8 cellular contexts compared by ENCODE assay signal in genomic region chr3:167406876-167407492, GRCh38. TPM values are rescaled to one million over a fixed set of nuclear protein-coding genes. Genes with fewer than 3 reads are reported as not detected.
DNase-seq lines count a peak whose midpoint lies in the region; ATAC-seq, FAIRE-seq and TF ChIP-seq lines count a peak whose summit lies in the region.

No MANE protein-coding gene starts in this region.

- H3K4me2 ChIP-seq in HCT116 (ENCODE audit: low read length) (no peak overlapping the region), keratinocyte (ENCODE audit: control insufficient read depth, extremely low read depth, insufficient read depth, low read depth, low read length) (no peak overlapping the region)

- peak; percentile 70 for FAIRE-seq in keratinocyte (lab: Jason Lieb, UNC)

- no peaks in the 10 kb centered on the region for H3K36me3 ChIP-seq in HCT116 (ENCODE audit: control insufficient read depth in 1 of 2, insufficient read depth in 2 of 2, low read length in 2 of 2)
- no peaks in the 10 kb centered on the region for H3K36me3 ChIP-seq in body of pancreas (replicated peaks in 1 of 2; ENCODE audit: insufficient read depth in 1 of 2, low read depth in 2 of 2)
- H3K36me3 ChIP-seq in keratinocyte (ENCODE audit: control insufficient read depth in 2 of 2, extremely low read depth in 1 of 2, insufficient read depth in 2 of 2, low read length in 2 of 2), result no peaks in the 10 kb centered on the region

- H3K9me1 ChIP-seq in keratinocyte (ENCODE audit: control insufficient read depth, extremely low read depth, insufficient read depth, low read length), result no peaks in the 10 kb centered on the region

- no peaks in the 10 kb centered on the region for H3K4me1 Mint-ChIP-seq in naive thymus-derived CD8-positive, alpha-beta T cell
- H3K4me1 Mint-ChIP-seq in T-helper 2 cell treated with Interferon-gamma antibody and Interleukin-4, amounts not matched to agents 5 μg/mL and 100 μg/mL, for 36 hours (ENCODE audit: low read depth), result no peaks in the 10 kb centered on the region

- no peak for TF ChIP-seq POLR2A in HCT116 (IDR thresholded peaks at IDR 0.05; ENCODE audit: borderline replicate concordance, extremely low read depth, insufficient read depth, insufficient read length)
- TF ChIP-seq POLR2A in body of pancreas (IDR thresholded peaks at IDR 0.05), result no peak

- H3K27ac ChIP-seq in HCT116 (ENCODE audit: low read depth, low read length) (no peak overlapping the region), body of pancreas (peak overlapping the region in 1 of 4 donors; percentile 32), keratinocyte (ENCODE audit: control insufficient read depth, insufficient read depth, low read length) (no peak overlapping the region)

- 66 to 68% methylated on average over 3 of the region's 3 CpGs for WGBS in body of pancreas, 2 donors

- intact Hi-C loops in HCT116 (cut with micrococcal nuclease) (loop anchor here (1.0 to 10.0 kb wide), 5 partner anchors 277 to 758 kb away; partner anchors contain the start of genes PDCD10 and SERPINI1), body of pancreas (cut with DNase I) (loop anchor here (10.0 kb wide), 1 partner anchor 288 kb away; no protein-coding TSS in a partner anchor)

- RAD21 ChIA-PET in HCT116 (lab: Charles Lee; ENCODE audit: low non-redundant PET in 1 of 2, low total read pairs in 2 of 2, uncharacterized antibody in 2 of 2, unreplicated experiment in 2 of 2), result no interaction called here

- no peaks in the 10 kb centered on the region; the same call in 1 of the 2 replicates for H3K9me2 ChIP-seq in HCT116 (ENCODE audit: insufficient read depth)

- CTCF ChIA-PET in HCT116 (lab: Charles Lee), result interaction anchor here (1.6 to 2.5 kb wide), 2 partner anchors 475 kb away, joined by 7 to 14 read pairs; no protein-coding TSS in a partner anchor

- H3K36me3 Mint-ChIP-seq in naive thymus-derived CD8-positive, alpha-beta T cell, result no peaks in the 10 kb centered on the region
- no peaks in the 10 kb centered on the region for H3K36me3 Mint-ChIP-seq in T-helper 2 cell treated with Interferon-gamma antibody and Interleukin-4, amounts not matched to agents 5 μg/mL and 100 μg/mL, for 36 hours (ENCODE audit: low read depth)

- BruUV-seq in HCT116 (replicated peaks; lab: Mats Ljungman, UMichigan), result no TSS peak

- H3K4me1 ChIP-seq in HCT116 (ENCODE audit: control insufficient read depth in 1 of 2, insufficient read depth in 2 of 2, low read length in 2 of 2) (no peaks in the 10 kb centered on the region), body of pancreas (no peaks in the 10 kb centered on the region), keratinocyte (ENCODE audit: control insufficient read depth, extremely low read depth, insufficient read depth, low read length) (no peaks in the 10 kb centered on the region)

- peaks cover 0 to 7% (median 0%) of the 10 kb centered on the region in 5 donors for H3K27me3 Mint-ChIP-seq in naive thymus-derived CD8-positive, alpha-beta T cell
- H3K27me3 Mint-ChIP-seq in T-helper 2 cell treated with Interferon-gamma antibody and Interleukin-4, amounts not matched to agents 5 μg/mL and 100 μg/mL, for 36 hours (ENCODE audit: low read depth), result no peaks in the 10 kb centered on the region

- peak; percentile 58 to 81 (median 79) for TF ChIP-seq CTCF in HCT116 (IDR thresholded peaks at IDR 0.05 in 2 of 3, conservative IDR thresholded peaks at IDR 0.05 in 1 of 3; ENCODE audit: borderline replicate concordance in 1 of 3, insufficient read depth in 1 of 3, low read depth in 2 of 3, low read length in 2 of 3)
- TF ChIP-seq CTCF in body of pancreas (IDR thresholded peaks at IDR 0.05), result peak; percentile 21 to 89 (median 80)
- peak; percentile 36 to 58 (median 55) for TF ChIP-seq CTCF in keratinocyte (optimal IDR thresholded peaks at IDR 0.05 in 1 of 3, IDR thresholded peaks at IDR 0.05 in 1 of 3, conservative IDR thresholded peaks at IDR 0.05 in 1 of 3; ENCODE audit: extremely low read depth in 1 of 3, insufficient read depth in 2 of 3, low read length in 3 of 3)

- POLR2A ChIA-PET in HCT116 (lab: Charles Lee), result no interaction called here
- POLR2A ChIA-PET in naive thymus-derived CD8-positive, alpha-beta T cell (lab: Charles Lee), result no interaction called here

- no peaks in the 10 kb centered on the region for H3K27me3 ChIP-seq in HCT116 (ENCODE audit: insufficient read depth, low read length)
- no peaks in the 10 kb centered on the region for H3K27me3 ChIP-seq in body of pancreas
- H3K27me3 ChIP-seq in keratinocyte (ENCODE audit: control insufficient read depth, extremely low read depth, insufficient read depth, low read length), result no peaks in the 10 kb centered on the region

- no peak overlapping the region for H3K27ac Mint-ChIP-seq in naive thymus-derived CD8-positive, alpha-beta T cell
- no peak overlapping the region for H3K27ac Mint-ChIP-seq in T-helper 2 cell treated with Interferon-gamma antibody and Interleukin-4, amounts not matched to agents 5 μg/mL and 100 μg/mL, for 36 hours

- H3K9me3 Mint-ChIP-seq in naive thymus-derived CD8-positive, alpha-beta T cell, result peaks cover 0 to 2% (median 0%) of the 10 kb centered on the region in 9 donors
- H3K9me3 Mint-ChIP-seq in T-helper 2 cell treated with Interferon-gamma antibody and Interleukin-4, amounts not matched to agents 5 μg/mL and 100 μg/mL, for 36 hours, result no peaks in the 10 kb centered on the region

- H2AFZ ChIP-seq in HCT116 (ENCODE audit: low read depth, low read length, poor library complexity, severe bottlenecking) (peak overlapping the region; percentile 18), keratinocyte (ENCODE audit: control insufficient read depth, low read length) (no peak overlapping the region)

- H3K4me3 ChIP-seq in HCT116 (replicated peaks in 1 of 2; ENCODE audit: low read depth in 1 of 2, low read length in 2 of 2) (no peak overlapping the region), body of pancreas (no peak overlapping the region), keratinocyte (ENCODE audit: control insufficient read depth in 2 of 3, extremely low read depth in 1 of 3, insufficient read depth in 2 of 3, low read depth in 1 of 3, low read length in 3 of 3) (no peak overlapping the region)

- no peak overlapping the region for H3K4me3 Mint-ChIP-seq in naive thymus-derived CD8-positive, alpha-beta T cell
- H3K4me3 Mint-ChIP-seq in T-helper 2 cell treated with Interferon-gamma antibody and Interleukin-4, amounts not matched to agents 5 μg/mL and 100 μg/mL, for 36 hours, result no peak overlapping the region

- in situ Hi-C loops in Caki2 (cut with HindIII; ENCODE audit: low pct_unique_long_range_greater_than_20kb, low sequenced_read_pairs), result no loop called here

- H3K9ac ChIP-seq in HCT116 (ENCODE audit: low read length) (no peak overlapping the region), keratinocyte (ENCODE audit: control insufficient read depth, extremely low read depth, insufficient read depth, low read length) (no peak overlapping the region)

- H3K79me2 ChIP-seq in HCT116 (ENCODE audit: insufficient read depth, low read length) (no peaks in the 10 kb centered on the region), keratinocyte (ENCODE audit: control insufficient read depth, insufficient read depth, low read length) (no peaks in the 10 kb centered on the region)

- no peaks in the 10 kb centered on the region for H4K20me1 ChIP-seq in HCT116 (ENCODE audit: insufficient read depth)
- H4K20me1 ChIP-seq in keratinocyte (ENCODE audit: control insufficient read depth, extremely low read depth, insufficient read depth, low read length), result no peaks in the 10 kb centered on the region

- DNase-seq in Caki2 (ENCODE audit: low read depth) (peak; percentile 54), HCT116 (ENCODE audit: low read depth, low spot score) (peak; percentile 58), NCI-H460 (ENCODE audit: extremely low read depth, low read depth) (peak; percentile 35), body of pancreas (peak; percentile 70 to 85 (median 80)), keratinocyte (ENCODE audit: low read depth, low spot score) (peak; percentile 26), cortex of kidney (lab: John Stamatoyannopoulos, UW) (no peak)
- no peak for DNase-seq in naive thymus-derived CD8-positive, alpha-beta T cell
- DNase-seq in T-helper 2 cell treated with Interferon-gamma antibody and Interleukin-4, amounts not matched to agents 5 μg/mL and 100 μg/mL, for 36 hours (ENCODE audit: low spot score), result no peak

- peak; percentile 88 for TF ChIP-seq RAD21 in HCT116 (IDR thresholded peaks at IDR 0.05; ENCODE audit: low read depth)

- no peaks in the 10 kb centered on the region for H3K9me3 ChIP-seq in HCT116 (ENCODE audit: control insufficient read depth in 1 of 2, insufficient read depth in 1 of 2, low read depth in 1 of 2, low read length in 2 of 2)
- no peaks in the 10 kb centered on the region for H3K9me3 ChIP-seq in body of pancreas
- H3K9me3 ChIP-seq in keratinocyte (ENCODE audit: control insufficient read depth, low read depth, low read length), result no peaks in the 10 kb centered on the region

- dilution Hi-C loops in keratinocyte (cut with MboI; ENCODE audit: extremely low pct_ligation_motif_present, low sequenced_read_pairs), result no loop called here

- ATAC-seq in HCT116, result peak; percentile 99
- ATAC-seq in body of pancreas, result peak; percentile 96
- ATAC-seq in naive thymus-derived CD8-positive, alpha-beta T cell, result no peak

TF ChIP-seq in HCT116, 20 proteins besides CTCF, POLR2A, EP300 and RAD21 (continues in another document):
- TF ChIP-seq EZH2 (IDR thresholded peaks at IDR 0.05), result no peak

RNA-seq across cellular contexts. Expression of gene ZBBX, which starts 26.9 kb away (rescaled TPM):
- 12.2 TPM in 1 of 2 replicates, not detected in the other for total RNA-seq in Caki2 (2014; rRNA removed; shearing (Covaris generic); ENCODE audit: low replicate concordance)
- total RNA-seq in HCT116 (2021; ENCODE audit: unreplicated experiment), result 0.81 TPM
- 0.07 and 0.30 TPM in 2 replicates for polyA plus RNA-seq in HCT116 (2012)
- 0.05 TPM in 1 of 2 replicates, not detected in the other for total RNA-seq in NCI-H460 (2014; rRNA removed; shearing (Covaris generic))
- not detected in 2 replicates for polyA plus RNA-seq in NCI-H460 (2014; cell fraction: nucleus; rRNA removed)
- total RNA-seq in body of pancreas, result under 1 TPM in 1 of 2 donors, not detected in 1; 0.26 TPM
- polyA plus RNA-seq in keratinocyte, result not detected in 3 replicates
- polyA plus RNA-seq in keratinocyte (2011; ENCODE audit: low read depth), result not detected
- polyA plus RNA-seq in keratinocyte (2011; cell fraction: cytosol; rRNA removed), result not detected in 2 replicates
- polyA plus RNA-seq in keratinocyte (2011; cell fraction: nucleus; rRNA removed), result 0.04 TPM in 1 of 2 replicates, not detected in the other
- polyA plus RNA-seq in keratinocyte (2012; ENCODE audit: low replicate concordance), result not detected in 2 replicates
- polyA minus RNA-seq in keratinocyte, result not detected in 3 replicates
- not detected for polyA minus RNA-seq in keratinocyte (2011; cell fraction: cytosol; rRNA and poly(A)+ RNA removed)
- not detected in 2 replicates for polyA minus RNA-seq in keratinocyte (2011; cell fraction: nucleus; rRNA and poly(A)+ RNA removed)
- total RNA-seq in naive thymus-derived CD8-positive, alpha-beta T cell, result not detected
- polyA plus RNA-seq in naive thymus-derived CD8-positive, alpha-beta T cell, result not detected

Comparison
In these comparisons a context has a peak if more than half of its experiments do, and no peak if none do; other contexts are left out.
1. DNase-seq: peak in Caki2 (single experiment), HCT116 (single experiment), NCI-H460 (single experiment), body of pancreas (4 of 4) and keratinocyte (single experiment); none in naive thymus-derived CD8-positive, alpha-beta T cell (0 of 10), T-helper 2 cell treated with Interferon-gamma antibody and Interleukin-4, amounts not matched to agents 5 μg/mL and 100 μg/mL, for 36 hours (single experiment) and cortex of kidney (single experiment).
2. ATAC-seq: peak in HCT116 (single experiment) and body of pancreas (single experiment); none in naive thymus-derived CD8-positive, alpha-beta T cell (0 of 2).
3. Peak in every context shown above with its lines, with median percentiles within 50 percentile points of each other: CTCF ChIP-seq.